Comparison of ENCODE assay signal across 8 cellular contexts in genomic region chr17:77449908-77450741, GRCh38.
A peak's percentile ranks its signal among the peaks of the same experiment; 100 is the strongest.
DNase-seq lines count a peak whose midpoint lies in the region; ATAC-seq and TF ChIP-seq lines count a peak whose summit lies in the region.

No MANE protein-coding gene starts in this region.

- H3K9me2 ChIP-seq in GM23248 (ENCODE audit: insufficient read depth), result no peaks in the 10 kb centered on the region

- H3K9me3 ChIP-seq in GM23248 (ENCODE audit: low read depth) (no peaks in the 10 kb centered on the region), T-helper 17 cell (ENCODE audit: control insufficient read depth, low read length, poor library complexity, severe bottlenecking) (no peaks in the 10 kb centered on the region), left lung (no peaks in the 10 kb centered on the region)

- H3K36me3 Mint-ChIP-seq in T-helper 17 cell (ENCODE audit: low read depth), result peaks cover 7% of the 10 kb centered on the region

- H3K79me2 ChIP-seq in GM23248 (ENCODE audit: insufficient read depth), result peaks cover 96% of the 10 kb centered on the region

- no peak for TF ChIP-seq CTCF in left lung (IDR thresholded peaks at IDR 0.05)

- H3K27me3 ChIP-seq in GM23248 (replicated peaks; ENCODE audit: insufficient read depth) (no peaks in the 10 kb centered on the region), left lung (no peaks in the 10 kb centered on the region)

- in situ Hi-C loops in GM23248 (cut with MboI), result no loop called here

- H3K4me3 Mint-ChIP-seq in T-helper 17 cell, result peak overlapping the region; percentile 96

- H2AFZ ChIP-seq in GM23248, result no peak overlapping the region

- WGBS in GM23248 (ENCODE audit: low coverage in 1 of 2, low lambda C conversion rate in 2 of 2, missing lambda C conversion rate in 2 of 2), 2 experiments, result 4 to 7% methylated on average over 23 of the region's 23 CpGs

- no peak for ATAC-seq in T-helper 17 cell
- ATAC-seq in left lung, result peak; percentile 19
- no peak for ATAC-seq in GM21526 (IDR thresholded peaks at IDR 0.05; ENCODE audit: low FRiP score, unreplicated experiment)

- peak overlapping the region; percentile 69 for H3K27ac ChIP-seq in GM23248
- H3K27ac ChIP-seq in left lung, result peak overlapping the region; percentile 44 to 79

- H3K27me3 Mint-ChIP-seq in T-helper 17 cell, result no peaks in the 10 kb centered on the region

- H3K27ac Mint-ChIP-seq in T-helper 17 cell, result peak overlapping the region; percentile 99

- H3F3A ChIP-seq in GM23248 (ENCODE audit: insufficient read depth), result peaks cover 39% of the 10 kb centered on the region

- peaks cover 62% of the 10 kb centered on the region for H3K4me1 Mint-ChIP-seq in T-helper 17 cell

- intact Hi-C loops in left lung (cut with DNase I), result no loop called here

- H3K4me2 ChIP-seq in GM23248 (ENCODE audit: unreplicated experiment), result peak overlapping the region; percentile 89

- peak overlapping the region; percentile 61 for H3K4me3 ChIP-seq in GM23248
- peak overlapping the region; percentile 37 to 48 for H3K4me3 ChIP-seq in left lung

- peaks cover 45% of the 10 kb centered on the region for H3K4me1 ChIP-seq in GM23248 (ENCODE audit: insufficient read depth)
- peaks cover 52 to 93% of the 10 kb centered on the region in 2 donors for H3K4me1 ChIP-seq in left lung

- H3K36me3 ChIP-seq in GM23248 (ENCODE audit: low read depth) (no peaks in the 10 kb centered on the region), left lung (no peaks in the 10 kb centered on the region)

- H3K9ac ChIP-seq in GM23248, result peak overlapping the region; percentile 74

- DNase-seq in GM23248, result peak; percentile 78
- DNase-seq in T-helper 17 cell, result no peak
- peak; percentile 39 for DNase-seq in cerebellar nuclear complex (lab: John Stamatoyannopoulos, UW)
- DNase-seq in left lung, result peak in 1 of 2 donors; percentile 80
- DNase-seq in stimulated activated CD4-positive, alpha-beta T cell treated with anti-CD3 and anti-CD28 coated beads, Interleukin-4, amount 100 ng/mL, for 1 hour, result peak; percentile 83
- no peak for DNase-seq in NOMO-1 treated with dmso at 0.1 percent for 144 hours (lab: John Stamatoyannopoulos, UW; ENCODE audit: unreplicated experiment)
- DNase-seq in NCI-H345 (lab: John Stamatoyannopoulos, UW), result no peak

- 0 out of 2 replicates have a peak, but pooled peaks cover 5% of the 10 kb centered on the region for H4K20me1 ChIP-seq in GM23248 (ENCODE audit: insufficient read depth)

Comparison
In these comparisons a context has a peak if more than half of its experiments do, and no peak if none do; other contexts are left out.
1. DNase-seq: peak in GM23248 (single experiment), cerebellar nuclear complex (2 of 2) and stimulated activated CD4-positive, alpha-beta T cell treated with anti-CD3 and anti-CD28 coated beads, Interleukin-4, amount 100 ng/mL, for 1 hour (single experiment); none in T-helper 17 cell (0 of 3), NOMO-1 treated with dmso at 0.1 percent for 144 hours (single experiment) and NCI-H345 (single experiment).